In genomic region chr17:70492368-70492767, GRCh38 we compare ENCODE assay signal across 23 cellular contexts.
DNase-seq lines count a peak whose midpoint lies in the region; ATAC-seq, FAIRE-seq and TF ChIP-seq lines count a peak whose summit lies in the region.
"Had no signal": no experiment of that assay in that cellular context is flagged by ENCODE, and none has a peak within 500 bp of the region (broad histone marks: within the 10 kb centered on the region; RNA-seq: fewer than 3 reads in every experiment).

No MANE protein-coding gene starts in this region.

- no peak for TF ChIP-seq CTCF in LNCaP clone FGC (IDR thresholded peaks at IDR 0.05; ENCODE audit: control insufficient read depth, extremely low read depth, insufficient read depth)
- TF ChIP-seq CTCF in GM20000 (IDR thresholded peaks at IDR 0.05; ENCODE audit: extremely low read depth, missing control alignments), result no peak

- no peak overlapping the region for H3K4me3 ChIP-seq in LNCaP clone FGC (ENCODE audit: low read depth, low read length)
- H3K4me3 ChIP-seq: BLaER1 treated with 17β-estradiol and CSF1 and Interleukin-3, amounts not matched to agents 10 nM and 100 nM; HAP-1 had no signal

- peak; percentile 7 for DNase-seq in LNCaP clone FGC (ENCODE audit: low read depth)
- DNase-seq in globus pallidus (ENCODE audit: low spot score), result peak; percentile 52
- DNase-seq in midbrain (lab: John Stamatoyannopoulos, UW), result peak; percentile 45
- no peak for DNase-seq in urothelium cell line (ENCODE audit: low spot score)
- no peak for DNase-seq in activated CD4-positive, alpha-beta T cell treated with anti-CD3 and anti-CD28 coated beads, Interleukin-2, amount 10 ng/mL, durations not matched to agents 24 days and 14 days
- DNase-seq in GM20000 (ENCODE audit: low spot score), result no peak
- DNase-seq: CD4-positive, alpha-beta T cell; CD8-positive, alpha-beta memory T cell; DMS 273 treated with DMSO at 0.1 percent for 48 hours; DMS79; EL; GF-D8; GOT3; HFFc6 had no signal

- H3K4me1 Mint-ChIP-seq in activated CD4-positive, alpha-beta T cell treated with anti-CD3 and anti-CD28 coated beads, Interleukin-2, amount 10 ng/mL, durations not matched to agents 24 days and 14 days, result no peaks in the 10 kb centered on the region
- H3K4me1 Mint-ChIP-seq: B cell; CD8-positive, alpha-beta memory T cell had no signal

- no peaks in the 10 kb centered on the region for H3K9me3 Mint-ChIP-seq in activated CD4-positive, alpha-beta T cell treated with anti-CD3 and anti-CD28 coated beads, Interleukin-2, amount 10 ng/mL, durations not matched to agents 24 days and 14 days
- H3K9me3 Mint-ChIP-seq: CD14-positive monocyte; CD4-positive, alpha-beta T cell had no signal

- intact Hi-C loops in activated CD4-positive, alpha-beta T cell treated with anti-CD3 and anti-CD28 coated beads, Interleukin-2, amount 10 ng/mL, durations not matched to agents 24 days and 14 days (cut with micrococcal nuclease), result no loop called here

- H3K36me3 Mint-ChIP-seq in activated CD4-positive, alpha-beta T cell treated with anti-CD3 and anti-CD28 coated beads, Interleukin-2, amount 10 ng/mL, durations not matched to agents 24 days and 14 days (ENCODE audit: low read depth), result no peaks in the 10 kb centered on the region
- H3K36me3 Mint-ChIP-seq: CD14-positive monocyte; CD8-positive, alpha-beta memory T cell had no signal

- H3K4me3 Mint-ChIP-seq in activated CD4-positive, alpha-beta T cell treated with anti-CD3 and anti-CD28 coated beads, Interleukin-2, amount 10 ng/mL, durations not matched to agents 24 days and 14 days, result no peak overlapping the region
- H3K4me3 Mint-ChIP-seq: B cell; CD14-positive monocyte; CD4-positive, alpha-beta T cell; CD8-positive, alpha-beta memory T cell; HFFc6 had no signal

- ATAC-seq in GM19328 (IDR thresholded peaks at IDR 0.05; ENCODE audit: unreplicated experiment) (no peak), GM18867 (IDR thresholded peaks at IDR 0.05; ENCODE audit: unreplicated experiment) (no peak)

- peak; percentile 32 for FAIRE-seq in urothelium cell line (lab: Jason Lieb, UNC)
- FAIRE-seq: D721Med, GM12892, H54 had no signal

- no peaks in the 10 kb centered on the region for H3K27me3 Mint-ChIP-seq in activated CD4-positive, alpha-beta T cell treated with anti-CD3 and anti-CD28 coated beads, Interleukin-2, amount 10 ng/mL, durations not matched to agents 24 days and 14 days
- H3K27me3 Mint-ChIP-seq: B cell; CD4-positive, alpha-beta T cell; CD8-positive, alpha-beta memory T cell had no signal

- no peak overlapping the region for H3K27ac Mint-ChIP-seq in activated CD4-positive, alpha-beta T cell treated with anti-CD3 and anti-CD28 coated beads, Interleukin-2, amount 10 ng/mL, durations not matched to agents 24 days and 14 days
- H3K27ac Mint-ChIP-seq: B cell; CD14-positive monocyte; CD4-positive, alpha-beta T cell; CD8-positive, alpha-beta memory T cell; HFFc6 had no signal

Comparison
In these comparisons a context has a peak if more than half of its experiments do, and no peak if none do; other contexts are left out.
1. DNase-seq: peak in LNCaP clone FGC (single experiment), globus pallidus (single experiment) and midbrain (single experiment); none in urothelium cell line (single experiment), activated CD4-positive, alpha-beta T cell treated with anti-CD3 and anti-CD28 coated beads, Interleukin-2, amount 10 ng/mL, durations not matched to agents 24 days and 14 days (single experiment) and GM20000 (single experiment).